26 cellular contexts compared by ENCODE assay signal in the genomic region with DNA sequence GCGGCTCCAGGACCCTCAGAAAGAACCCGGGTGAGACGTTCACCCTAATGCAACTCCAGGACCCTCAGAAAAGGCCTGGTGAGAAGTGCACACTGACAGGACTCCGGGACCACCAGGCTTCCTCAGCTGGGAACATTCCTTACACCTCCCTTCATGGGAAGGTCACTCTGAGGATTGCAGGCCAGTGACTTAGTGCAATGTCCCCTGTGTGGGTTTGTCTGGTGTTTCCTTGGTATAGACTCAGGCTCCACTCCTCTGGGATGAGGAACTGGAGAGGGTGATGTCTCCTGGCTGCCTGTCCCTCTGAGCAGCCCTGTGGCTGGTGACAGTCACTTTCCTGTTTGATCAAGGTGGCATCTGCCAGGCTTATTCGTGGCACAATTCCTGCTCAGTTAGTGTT. TPM values are rescaled to one million over a fixed set of nuclear protein-coding genes. Genes with fewer than 3 reads are reported as not detected.
A peak's percentile ranks its signal among the peaks of the same experiment; 100 is the strongest.
DNase-seq lines count a peak whose midpoint lies in the region; ATAC-seq and TF ChIP-seq lines count a peak whose summit lies in the region.
"Had no signal": no experiment of that assay in that cellular context is flagged by ENCODE, and none has a peak within 500 bp of the region (broad histone marks: within the 10 kb centered on the region; RNA-seq: fewer than 3 reads in every experiment).

No MANE protein-coding gene starts in this region.

- H3K4me3 Mint-ChIP-seq in activated CD4-positive, alpha-beta T cell treated with anti-CD3 and anti-CD28 coated beads, Interleukin-2, amount 10 ng/mL, durations not matched to agents 24 days and 14 days, result no peak overlapping the region
- H3K4me3 Mint-ChIP-seq: B cell; CD14-positive monocyte; CD4-positive, alpha-beta memory T cell; CD4-positive, CD25-positive, alpha-beta regulatory T cell; CD8-positive, alpha-beta memory T cell had no signal

- H3K36me3 Mint-ChIP-seq in activated CD4-positive, alpha-beta T cell treated with anti-CD3 and anti-CD28 coated beads, Interleukin-2, amount 10 ng/mL, durations not matched to agents 24 days and 14 days (ENCODE audit: low read depth), result no peaks in the 10 kb centered on the region
- H3K36me3 Mint-ChIP-seq: CD14-positive monocyte; CD4-positive, alpha-beta memory T cell; CD4-positive, CD25-positive, alpha-beta regulatory T cell; CD8-positive, alpha-beta memory T cell had no signal

- peak; percentile 31 for DNase-seq in activated CD4-positive, alpha-beta T cell treated with anti-CD3 and anti-CD28 coated beads, Interleukin-2, amount 10 ng/mL, durations not matched to agents 24 days and 14 days
- no peak for DNase-seq in activated CD4-positive, alpha-beta T cell treated with anti-CD3 and anti-CD28 coated beads for 4 hours
- peak; percentile 64 to 90 for DNase-seq in vagina (ENCODE audit: extremely low spot score in 2 of 2)
- DNase-seq in Right ventricle myocardium superior, result no peak
- DNase-seq in NCI-H1417 (lab: John Stamatoyannopoulos, UW), result no peak
- DNase-seq: AML-193; CD4-positive, alpha-beta memory T cell; CD4-positive, CD25-positive, alpha-beta regulatory T cell; CD8-positive, alpha-beta memory T cell; COR-L47; DMS 273 treated with DMSO at 0.1 percent for 48 hours; DMS153; DMS53; DMS79; DND-41; EL; GDM1 had no signal

- no peaks in the 10 kb centered on the region for H3K4me1 ChIP-seq in vagina
- H3K4me1 ChIP-seq: A549 had no signal

- H3K27me3 Mint-ChIP-seq in activated CD4-positive, alpha-beta T cell treated with anti-CD3 and anti-CD28 coated beads, Interleukin-2, amount 10 ng/mL, durations not matched to agents 24 days and 14 days, result peaks cover 4% of the 10 kb centered on the region
- H3K27me3 Mint-ChIP-seq: CD4-positive, CD25-positive, alpha-beta regulatory T cell had no signal

- H3K9me3 Mint-ChIP-seq in activated CD4-positive, alpha-beta T cell treated with anti-CD3 and anti-CD28 coated beads, Interleukin-2, amount 10 ng/mL, durations not matched to agents 24 days and 14 days, result no peaks in the 10 kb centered on the region
- H3K9me3 Mint-ChIP-seq: CD8-positive, alpha-beta memory T cell had no signal

- no peaks in the 10 kb centered on the region for H3K79me2 ChIP-seq in neural cell (replicated peaks; ENCODE audit: insufficient read depth, low read length)

- no peak for ATAC-seq in Right ventricle myocardium superior (ENCODE audit: poor library complexity)
- ATAC-seq: A549 had no signal

- no peak for TF ChIP-seq RAD21 in neural cell (conservative IDR thresholded peaks at IDR 0.05)

- TF ChIP-seq CTCF in neural cell (IDR thresholded peaks at IDR 0.05; ENCODE audit: poor library complexity, severe bottlenecking) (no peak), vagina (IDR thresholded peaks at IDR 0.05) (no peak)

- H3K27me3 ChIP-seq in neural cell (ENCODE audit: insufficient read depth, low read depth, low read length) (no peaks in the 10 kb centered on the region), vagina (no peaks in the 10 kb centered on the region)
- H3K27me3 ChIP-seq: BLaER1 treated with 17β-estradiol and CSF1 and Interleukin-3, amounts not matched to agents 10 nM and 100 nM had no signal

- no peaks in the 10 kb centered on the region for H3K4me1 Mint-ChIP-seq in activated CD4-positive, alpha-beta T cell treated with anti-CD3 and anti-CD28 coated beads, Interleukin-2, amount 10 ng/mL, durations not matched to agents 24 days and 14 days
- H3K4me1 Mint-ChIP-seq: B cell; CD14-positive monocyte; CD4-positive, alpha-beta memory T cell had no signal

- H3K27ac ChIP-seq in neural cell (ENCODE audit: low read length) (peak overlapping the region; percentile 70), vagina (no peak overlapping the region)
- H3K27ac ChIP-seq: 22Rv1; A549; BLaER1 treated with 17β-estradiol and CSF1 and Interleukin-3, amounts not matched to agents 10 nM and 100 nM had no signal

- no peaks in the 10 kb centered on the region for H4K20me1 ChIP-seq in neural cell (ENCODE audit: insufficient read depth)
- H4K20me1 ChIP-seq: BLaER1 treated with 17β-estradiol and CSF1 and Interleukin-3, amounts not matched to agents 10 nM and 100 nM had no signal

- intact Hi-C loops in activated CD4-positive, alpha-beta T cell treated with anti-CD3 and anti-CD28 coated beads, Interleukin-2, amount 10 ng/mL, durations not matched to agents 24 days and 14 days (cut with micrococcal nuclease), result no loop called here
- intact Hi-C loops in vagina (cut with DNase I) (no loop called here), Right ventricle myocardium superior (cut with DNase I) (no loop called here)

- no peak overlapping the region for H3K4me2 ChIP-seq in neural cell (ENCODE audit: low read length)
- H3K4me2 ChIP-seq: A549; BLaER1 treated with 17β-estradiol and CSF1 and Interleukin-3, amounts not matched to agents 10 nM and 100 nM had no signal

- no peak overlapping the region for H3K4me3 ChIP-seq in neural cell (ENCODE audit: low read length)
- no peak overlapping the region for H3K4me3 ChIP-seq in vagina
- H3K4me3 ChIP-seq: A549; BLaER1 treated with 17β-estradiol and CSF1 and Interleukin-3, amounts not matched to agents 10 nM and 100 nM had no signal

- no peak for TF ChIP-seq EP300 in neural cell (conservative IDR thresholded peaks at IDR 0.05; ENCODE audit: poor library complexity, severe bottlenecking)

- no peak overlapping the region for H3K27ac Mint-ChIP-seq in activated CD4-positive, alpha-beta T cell treated with anti-CD3 and anti-CD28 coated beads, Interleukin-2, amount 10 ng/mL, durations not matched to agents 24 days and 14 days
- H3K27ac Mint-ChIP-seq: B cell; CD14-positive monocyte; CD4-positive, alpha-beta memory T cell; CD4-positive, CD25-positive, alpha-beta regulatory T cell; CD8-positive, alpha-beta memory T cell had no signal

- H2AFZ ChIP-seq in neural cell (ENCODE audit: low read depth, low read length), result no peak overlapping the region

- no peak overlapping the region for H3K9ac ChIP-seq in neural cell (ENCODE audit: low read length)
- H3K9ac ChIP-seq: BLaER1 treated with 17β-estradiol and CSF1 and Interleukin-3, amounts not matched to agents 10 nM and 100 nM had no signal

- no peaks in the 10 kb centered on the region for H3K36me3 ChIP-seq in neural cell (ENCODE audit: insufficient read depth, low read length)
- H3K36me3 ChIP-seq in vagina, result no peaks in the 10 kb centered on the region
- H3K36me3 ChIP-seq: BLaER1 treated with 17β-estradiol and CSF1 and Interleukin-3, amounts not matched to agents 10 nM and 100 nM had no signal

- TF ChIP-seq POLR2A in vagina (IDR thresholded peaks at IDR 0.05), result no peak

- H3K9me2 ChIP-seq in neural cell (ENCODE audit: insufficient read depth, low read length), result no peaks in the 10 kb centered on the region

- H3K9me3 ChIP-seq in neural cell (ENCODE audit: low read length) (no peaks in the 10 kb centered on the region), vagina (no peaks in the 10 kb centered on the region)
- H3K9me3 ChIP-seq: A549 had no signal

- no peaks in the 10 kb centered on the region for H3F3A ChIP-seq in neural cell (ENCODE audit: insufficient read depth, low read length, poor library complexity, severe bottlenecking)

TF ChIP-seq in neural cell, 6 proteins besides CTCF, POLR2A, EP300 and RAD21:
- no peak for TF ChIP-seq MXI1 (conservative IDR thresholded peaks at IDR 0.05; ENCODE audit: poor library complexity, severe bottlenecking)
- TF ChIP-seq, protein P1, sequence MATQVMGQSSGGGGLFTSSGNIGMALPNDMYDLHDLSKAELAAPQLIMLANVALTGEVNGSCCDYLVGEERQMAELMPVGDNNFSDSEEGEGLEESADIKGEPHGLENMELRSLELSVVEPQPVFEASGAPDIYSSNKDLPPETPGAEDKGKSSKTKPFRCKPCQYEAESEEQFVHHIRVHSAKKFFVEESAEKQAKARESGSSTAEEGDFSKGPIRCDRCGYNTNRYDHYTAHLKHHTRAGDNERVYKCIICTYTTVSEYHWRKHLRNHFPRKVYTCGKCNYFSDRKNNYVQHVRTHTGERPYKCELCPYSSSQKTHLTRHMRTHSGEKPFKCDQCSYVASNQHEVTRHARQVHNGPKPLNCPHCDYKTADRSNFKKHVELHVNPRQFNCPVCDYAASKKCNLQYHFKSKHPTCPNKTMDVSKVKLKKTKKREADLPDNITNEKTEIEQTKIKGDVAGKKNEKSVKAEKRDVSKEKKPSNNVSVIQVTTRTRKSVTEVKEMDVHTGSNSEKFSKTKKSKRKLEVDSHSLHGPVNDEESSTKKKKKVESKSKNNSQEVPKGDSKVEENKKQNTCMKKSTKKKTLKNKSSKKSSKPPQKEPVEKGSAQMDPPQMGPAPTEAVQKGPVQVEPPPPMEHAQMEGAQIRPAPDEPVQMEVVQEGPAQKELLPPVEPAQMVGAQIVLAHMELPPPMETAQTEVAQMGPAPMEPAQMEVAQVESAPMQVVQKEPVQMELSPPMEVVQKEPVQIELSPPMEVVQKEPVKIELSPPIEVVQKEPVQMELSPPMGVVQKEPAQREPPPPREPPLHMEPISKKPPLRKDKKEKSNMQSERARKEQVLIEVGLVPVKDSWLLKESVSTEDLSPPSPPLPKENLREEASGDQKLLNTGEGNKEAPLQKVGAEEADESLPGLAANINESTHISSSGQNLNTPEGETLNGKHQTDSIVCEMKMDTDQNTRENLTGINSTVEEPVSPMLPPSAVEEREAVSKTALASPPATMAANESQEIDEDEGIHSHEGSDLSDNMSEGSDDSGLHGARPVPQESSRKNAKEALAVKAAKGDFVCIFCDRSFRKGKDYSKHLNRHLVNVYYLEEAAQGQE (IDR thresholded peaks at IDR 0.05; ENCODE audit: borderline replicate concordance), result no peak
- no peak for TF ChIP-seq EZH2 (IDR thresholded peaks at IDR 0.05; ENCODE audit: borderline replicate concordance, insufficient read depth, low read length, poor library complexity, severe bottlenecking)
- no peak for TF ChIP-seq POLR2AphosphoS5 (IDR thresholded peaks at IDR 0.05)
- no peak for TF ChIP-seq TAF1 (IDR thresholded peaks at IDR 0.05; ENCODE audit: low read depth)
- no peak for TF ChIP-seq SMC3 (conservative IDR thresholded peaks at IDR 0.05; ENCODE audit: poor library complexity)

RNA-seq across cellular contexts. Expression of a gene that starts 49.7 kb away (rescaled TPM):
- 0.50 and 0.51 TPM in 2 replicates for total RNA-seq in activated CD4-positive, alpha-beta T cell treated with anti-CD3 and anti-CD28 coated beads, Interleukin-2, amount 10 ng/mL, durations not matched to agents 24 days and 14 days
- not detected in 2 replicates for polyA plus RNA-seq in neural cell
- polyA minus RNA-seq in neural cell, result 1.5 TPM in 1 of 2 replicates, not detected in the other
- total RNA-seq in vagina (2.9 TPM), Right ventricle myocardium superior (not detected)
- total RNA-seq: A172; CD4-positive, CD25-positive, alpha-beta regulatory T cell; CD8-positive, alpha-beta memory T cell; Daoy; G401 had no signal
- polyA plus RNA-seq: CD4-positive, CD25-positive, alpha-beta regulatory T cell; CD8-positive, alpha-beta memory T cell had no signal

Comparison
In these comparisons a context has a peak if more than half of its experiments do, and no peak if none do; other contexts are left out.
1. DNase-seq: peak in activated CD4-positive, alpha-beta T cell treated with anti-CD3 and anti-CD28 coated beads, Interleukin-2, amount 10 ng/mL, durations not matched to agents 24 days and 14 days (single experiment) and vagina (2 of 2); none in activated CD4-positive, alpha-beta T cell treated with anti-CD3 and anti-CD28 coated beads for 4 hours (0 of 2), Right ventricle myocardium superior (single experiment) and NCI-H1417 (0 of 3).